In the genomic region with DNA sequence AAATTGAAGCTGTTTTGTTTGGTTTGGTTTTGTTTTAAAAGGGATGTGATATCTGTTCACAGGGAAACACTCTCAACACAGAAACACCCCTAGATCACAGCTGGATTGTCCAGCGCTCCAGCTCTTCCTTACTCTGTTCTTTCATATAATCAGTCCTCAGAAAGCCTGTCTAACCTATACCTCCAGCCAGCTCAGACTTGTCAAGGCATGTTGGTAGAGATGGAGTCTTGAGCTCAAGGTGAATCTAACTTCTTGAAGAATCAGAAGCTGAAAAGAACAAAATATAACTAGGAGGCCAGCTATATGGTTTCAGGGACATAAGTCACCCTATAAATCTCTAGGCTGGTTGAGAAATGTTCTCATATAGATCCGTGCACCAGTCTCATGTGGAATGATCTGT, we compare ENCODE assay signal across 21 cellular contexts.
DNase-seq lines count a peak whose midpoint lies in the region; ATAC-seq, FAIRE-seq and TF ChIP-seq lines count a peak whose summit lies in the region.
"Had no signal": no experiment of that assay in that cellular context is flagged by ENCODE, and none has a peak within 500 bp of the region (broad histone marks: within the 10 kb centered on the region; RNA-seq: fewer than 3 reads in every experiment).

No MANE protein-coding gene starts in this region.

- H3K4me1 ChIP-seq in OCI-LY3 (ENCODE audit: low read length): no peaks in the 10 kb centered on the region
- peaks cover 8% of the 10 kb centered on the region for H3K4me1 ChIP-seq in osteoblast (ENCODE audit: insufficient read depth, low read length)
- H3K4me1 ChIP-seq: BLaER1 treated with 17β-estradiol and CSF1 and Interleukin-3, amounts not matched to agents 10 nM and 100 nM had no signal

- TF ChIP-seq CTCF in OCI-LY3 (IDR thresholded peaks at IDR 0.05; ENCODE audit: low read depth, low read length): no peak
- TF ChIP-seq CTCF in bronchial epithelial cell (IDR thresholded peaks at IDR 0.05; ENCODE audit: insufficient read depth, low read length, severe bottlenecking): no peak
- no peak for TF ChIP-seq CTCF in osteoblast (IDR thresholded peaks at IDR 0.05; ENCODE audit: extremely low read depth, low read depth, low read length)

- H3K27me3 ChIP-seq in OCI-LY3 (ENCODE audit: low read depth, low read length) (no peaks in the 10 kb centered on the region), bronchial epithelial cell (ENCODE audit: control insufficient read depth, insufficient read depth, low read length) (no peaks in the 10 kb centered on the region), osteoblast (ENCODE audit: insufficient read depth, low read length) (no peaks in the 10 kb centered on the region)
- H3K27me3 ChIP-seq: BLaER1 treated with 17β-estradiol and CSF1 and Interleukin-3, amounts not matched to agents 10 nM and 100 nM; MG63 had no signal

- H2AFZ ChIP-seq in OCI-LY3 (ENCODE audit: low read depth, low read length) (peak overlapping the region; percentile 61; the same call in 1 of the 2 replicates), osteoblast (ENCODE audit: low read length) (peak overlapping the region; percentile 32)

- no peak overlapping the region for H3K9ac ChIP-seq in OCI-LY3 (ENCODE audit: low read length)
- H3K9ac ChIP-seq: BLaER1 treated with 17β-estradiol and CSF1 and Interleukin-3, amounts not matched to agents 10 nM and 100 nM had no signal

- H3K4me3 ChIP-seq in OCI-LY3 (ENCODE audit: low read length): no peak overlapping the region
- no peak overlapping the region for H3K4me3 ChIP-seq in bronchial epithelial cell (ENCODE audit: low read depth, low read length)
- no peak overlapping the region for H3K4me3 ChIP-seq in osteoblast (ENCODE audit: insufficient read depth, low read length)
- H3K4me3 ChIP-seq: BLaER1 treated with 17β-estradiol and CSF1 and Interleukin-3, amounts not matched to agents 10 nM and 100 nM; GM12878; MG63; SK-N-MC had no signal

- no peaks in the 10 kb centered on the region for H3K79me2 ChIP-seq in OCI-LY3 (ENCODE audit: low read length)
- no peaks in the 10 kb centered on the region for H3K79me2 ChIP-seq in osteoblast (ENCODE audit: insufficient read depth, low read length)

- no peaks in the 10 kb centered on the region for H4K20me1 ChIP-seq in OCI-LY3 (ENCODE audit: insufficient read depth, low read length)
- no peaks in the 10 kb centered on the region for H4K20me1 ChIP-seq in osteoblast (ENCODE audit: insufficient read depth, low read length)
- H4K20me1 ChIP-seq: BLaER1 treated with 17β-estradiol and CSF1 and Interleukin-3, amounts not matched to agents 10 nM and 100 nM had no signal

- H3K9me3 ChIP-seq in OCI-LY3 (ENCODE audit: insufficient read depth, low read length): no peaks in the 10 kb centered on the region
- no peaks in the 10 kb centered on the region for H3K9me3 ChIP-seq in osteoblast (ENCODE audit: low read depth, low read length)
- H3K9me3 ChIP-seq: MG63 had no signal

- FAIRE-seq in bronchial epithelial cell (lab: Jason Lieb, UNC): no peak
- FAIRE-seq: GM12878, GM19239, H54 had no signal

- no peak overlapping the region for H3K4me2 ChIP-seq in OCI-LY3 (ENCODE audit: low read length)
- no peak overlapping the region for H3K4me2 ChIP-seq in osteoblast (ENCODE audit: insufficient read depth, low read length)
- H3K4me2 ChIP-seq: BLaER1 treated with 17β-estradiol and CSF1 and Interleukin-3, amounts not matched to agents 10 nM and 100 nM had no signal

- ATAC-seq in HG03039 (IDR thresholded peaks at IDR 0.05; ENCODE audit: unreplicated experiment): no peak
- ATAC-seq in GM21447 (IDR thresholded peaks at IDR 0.05; ENCODE audit: unreplicated experiment): no peak
- no peak for ATAC-seq in HG02938 (IDR thresholded peaks at IDR 0.05; ENCODE audit: unreplicated experiment)
- ATAC-seq: CD8-positive, alpha-beta T cell; GM12878 had no signal

- H3K36me3 ChIP-seq in OCI-LY3 (replicated peaks; ENCODE audit: low read depth, low read length): no peaks in the 10 kb centered on the region
- no peaks in the 10 kb centered on the region for H3K36me3 ChIP-seq in bronchial epithelial cell (ENCODE audit: control insufficient read depth, insufficient read depth, low read length)
- no peaks in the 10 kb centered on the region for H3K36me3 ChIP-seq in osteoblast (ENCODE audit: insufficient read depth, low read length)
- H3K36me3 ChIP-seq: BLaER1 treated with 17β-estradiol and CSF1 and Interleukin-3, amounts not matched to agents 10 nM and 100 nM; MG63 had no signal

- H3K27ac ChIP-seq in OCI-LY3 (ENCODE audit: low read length) (no peak overlapping the region), osteoblast (ENCODE audit: low read depth, low read length) (no peak overlapping the region)
- H3K27ac ChIP-seq: BLaER1 treated with 17β-estradiol and CSF1 and Interleukin-3, amounts not matched to agents 10 nM and 100 nM; SK-N-MC had no signal

- DNase-seq in bronchial epithelial cell (ENCODE audit: low read depth) (peak; percentile 87), left kidney (ENCODE audit: low read depth, low spot score) (peak; percentile 33), osteoblast (ENCODE audit: insufficient read length, low spot score, missing footprints) (no peak)
- DNase-seq: Calu3; CD8-positive, alpha-beta T cell; IMR-90; Karpas-422; MG63; NCI-H1048; NCI-H2081; OCI-M1; SHP77 had no signal
